ENCODE assay signal across 1 cellular context in genomic region chr5:88128813-88129212, GRCh38.
TF ChIP-seq lines count a peak whose summit lies in the region.

No MANE protein-coding gene starts in this region.

TF ChIP-seq in HepG2, 621 proteins besides CTCF, POLR2A, EP300 and RAD21 (continued from another document and continues in another):
- TF ChIP-seq CERS6 (CRISPR knock-in tag; IDR thresholded peaks at IDR 0.05), result no peak
- no peak for TF ChIP-seq ZNF776 (CRISPR knock-in tag; IDR thresholded peaks at IDR 0.05)
- TF ChIP-seq MAZ (IDR thresholded peaks at IDR 0.05; ENCODE audit: borderline replicate concordance, low read depth, low read length), result no peak
- no peak for TF ChIP-seq MAZ (CRISPR knock-in tag; IDR thresholded peaks at IDR 0.05; ENCODE audit: low read depth)
- TF ChIP-seq ZBTB4 (CRISPR knock-in tag; IDR thresholded peaks at IDR 0.05; ENCODE audit: borderline replicate concordance), result no peak
- TF ChIP-seq ZBTB1 (CRISPR knock-in tag; IDR thresholded peaks at IDR 0.05; ENCODE audit: borderline replicate concordance), result no peak
- TF ChIP-seq ZNF274 (CRISPR knock-in tag; IDR thresholded peaks at IDR 0.05), result no peak
- peak; percentile 60; the same call in 1 of the 2 replicates for TF ChIP-seq TFAP4 (IDR thresholded peaks at IDR 0.05; ENCODE audit: borderline replicate concordance, low read depth)
- no peak for TF ChIP-seq ZNF484 (CRISPR knock-in tag; IDR thresholded peaks at IDR 0.05; ENCODE audit: borderline replicate concordance, low read depth)
- TF ChIP-seq SKI (IDR thresholded peaks at IDR 0.05; ENCODE audit: partially characterized antibody), result peak; percentile 30
- no peak for TF ChIP-seq MXD4 (CRISPR knock-in tag; IDR thresholded peaks at IDR 0.05)
- no peak for TF ChIP-seq ZC3H4 (CRISPR knock-in tag; IDR thresholded peaks at IDR 0.05; ENCODE audit: borderline replicate concordance)
- TF ChIP-seq HNF1A (IDR thresholded peaks at IDR 0.05; ENCODE audit: low read depth), result 0 out of 2 replicates have a peak, but pooled peaks have one; percentile 24
- no peak for TF ChIP-seq HNF1A (CRISPR knock-in tag; IDR thresholded peaks at IDR 0.05; ENCODE audit: borderline replicate concordance)
- TF ChIP-seq BCLAF1 (IDR thresholded peaks at IDR 0.05), result no peak
- no peak for TF ChIP-seq ZNF350 (CRISPR knock-in tag; IDR thresholded peaks at IDR 0.05; ENCODE audit: borderline replicate concordance, low read depth)
- no peak for TF ChIP-seq IRF9 (CRISPR knock-in tag; IDR thresholded peaks at IDR 0.05; ENCODE audit: borderline replicate concordance)
- TF ChIP-seq MAF1 (CRISPR knock-in tag; IDR thresholded peaks at IDR 0.05; ENCODE audit: borderline replicate concordance), result no peak
- TF ChIP-seq ZMAT3 (CRISPR knock-in tag; conservative IDR thresholded peaks at IDR 0.05), result no peak
- TF ChIP-seq ZNF800 (CRISPR knock-in tag; IDR thresholded peaks at IDR 0.05), result 0 out of 2 replicates have a peak, but pooled peaks have one; percentile 50
- TF ChIP-seq LBX2 (CRISPR knock-in tag; IDR thresholded peaks at IDR 0.05; ENCODE audit: borderline replicate concordance), result no peak
- TF ChIP-seq CENPT (CRISPR knock-in tag; IDR thresholded peaks at IDR 0.05; ENCODE audit: low read depth), result no peak
- TF ChIP-seq ASH2L (IDR thresholded peaks at IDR 0.05; ENCODE audit: insufficient read length, low read depth, low read length), result peak; percentile 57
- TF ChIP-seq ZNF180 (CRISPR knock-in tag; IDR thresholded peaks at IDR 0.05; ENCODE audit: borderline replicate concordance, low read depth), result no peak
- TF ChIP-seq ZNF891 (CRISPR knock-in tag; IDR thresholded peaks at IDR 0.05), result no peak
- no peak; the same call in 1 of the 2 replicates for TF ChIP-seq ZNF670 (CRISPR knock-in tag; IDR thresholded peaks at IDR 0.05; ENCODE audit: borderline replicate concordance)
- no peak for TF ChIP-seq HMG20B (CRISPR knock-in tag; conservative IDR thresholded peaks at IDR 0.05)
- peak; percentile 79 for TF ChIP-seq ZMYM3 (CRISPR knock-in tag; IDR thresholded peaks at IDR 0.05)
